Comparison of ENCODE assay signal across 8 cellular contexts in genomic region chr3:59480486-59480995, GRCh38.
DNase-seq lines count a peak whose midpoint lies in the region; ATAC-seq and TF ChIP-seq lines count a peak whose summit lies in the region.

No MANE protein-coding gene starts in this region.

- DNase-seq in AG08396 (ENCODE audit: low spot score) (peak; percentile 71), HPDE6-E6E7 (ENCODE audit: extremely low spot score) (peak; percentile 8), chondrocyte (ENCODE audit: low spot score) (no peak), HK-2 (ENCODE audit: unreplicated experiment) (no peak), left ventricle myocardium superior (no peak), GM10248 (ENCODE audit: extremely low spot score) (no peak), endothelial cell (ENCODE audit: low spot score) (no peak)

- H3K27ac Mint-ChIP-seq in chondrocyte (ENCODE audit: unreplicated experiment) (peak overlapping the region; percentile 53), endothelial cell (ENCODE audit: unreplicated experiment) (no peak overlapping the region)

- no peaks in the 10 kb centered on the region for H3K9me3 Mint-ChIP-seq in chondrocyte (ENCODE audit: low read depth)
- no peaks in the 10 kb centered on the region for H3K9me3 Mint-ChIP-seq in endothelial cell (ENCODE audit: unreplicated experiment)

- CTCF ChIA-PET in GM10248 (lab: Yijun Ruan, JAX), result interaction anchor here (1.4 kb wide), 1 partner anchor 94 kb away, joined by 3 read pairs; no protein-coding TSS in a partner anchor

- POLR2A ChIA-PET in GM10248 (lab: Yijun Ruan, JAX), result no interaction called here

- TF ChIP-seq CTCF in chondrocyte (IDR thresholded peaks at IDR 0.05) (no peak), GM10248 (IDR thresholded peaks at IDR 0.05; ENCODE audit: control extremely low read depth, extremely low read depth, low read depth, missing control alignments) (no peak), endothelial cell (IDR thresholded peaks at IDR 0.05; ENCODE audit: unreplicated experiment) (no peak)

- H3K27me3 Mint-ChIP-seq in chondrocyte (ENCODE audit: low read depth), result no peaks in the 10 kb centered on the region
- H3K27me3 Mint-ChIP-seq in endothelial cell (ENCODE audit: unreplicated experiment), result no peaks in the 10 kb centered on the region

- peak; percentile 74 for ATAC-seq in GM19025 (IDR thresholded peaks at IDR 0.05; ENCODE audit: low read depth, unreplicated experiment)
- ATAC-seq in left ventricle myocardium superior, result no peak

- intact Hi-C loops in left ventricle myocardium superior (cut with micrococcal nuclease), result no loop called here

- peaks cover 24% of the 10 kb centered on the region for H3K4me1 Mint-ChIP-seq in chondrocyte (ENCODE audit: low read depth)
- H3K4me1 Mint-ChIP-seq in endothelial cell (ENCODE audit: unreplicated experiment), result peaks cover 6% of the 10 kb centered on the region

- H3K36me3 Mint-ChIP-seq in chondrocyte (ENCODE audit: low read depth) (no peaks in the 10 kb centered on the region), endothelial cell (ENCODE audit: low read depth, unreplicated experiment) (no peaks in the 10 kb centered on the region)

- H3K4me3 Mint-ChIP-seq in chondrocyte (ENCODE audit: unreplicated experiment) (peak overlapping the region; percentile 38), endothelial cell (ENCODE audit: unreplicated experiment) (no peak overlapping the region)

Comparison
In these comparisons a context has a peak if more than half of its experiments do, and no peak if none do; other contexts are left out.
1. DNase-seq: peak in AG08396 (single experiment) and HPDE6-E6E7 (single experiment); none in chondrocyte (single experiment), HK-2 (single experiment), left ventricle myocardium superior (single experiment), GM10248 (single experiment) and endothelial cell (single experiment).